Comparison of ENCODE assay signal across 16 cellular contexts in genomic region chr7:115329006-115329405, GRCh38.
DNase-seq lines count a peak whose midpoint lies in the region; ATAC-seq and TF ChIP-seq lines count a peak whose summit lies in the region.
"Had no signal": no experiment of that assay in that cellular context is flagged by ENCODE, and none has a peak within 500 bp of the region (broad histone marks: within the 10 kb centered on the region; RNA-seq: fewer than 3 reads in every experiment).

No MANE protein-coding gene starts in this region.

- intact Hi-C loops in Right ventricle myocardium inferior (cut with DNase I) = no loop called here

- no peaks in the 10 kb centered on the region for H3K27me3 ChIP-seq in RWPE2 (ENCODE audit: insufficient read depth, poor library complexity, severe bottlenecking)
- H3K27me3 ChIP-seq in foreskin keratinocyte = no peaks in the 10 kb centered on the region
- H3K27me3 ChIP-seq: BLaER1 treated with 17β-estradiol and CSF1 and Interleukin-3, amounts not matched to agents 10 nM and 100 nM had no signal

- H3K36me3 ChIP-seq in RWPE2 (ENCODE audit: low read depth) = no peaks in the 10 kb centered on the region
- H3K36me3 ChIP-seq: BLaER1 treated with 17β-estradiol and CSF1 and Interleukin-3, amounts not matched to agents 10 nM and 100 nM had no signal

- ATAC-seq in RWPE2 (ENCODE audit: low read depth) (no peak), foreskin keratinocyte (peak; percentile 38), HG02798 (IDR thresholded peaks at IDR 0.05; ENCODE audit: poor library complexity, unreplicated experiment) (no peak), Right ventricle myocardium inferior (no peak)
- ATAC-seq: A549; CD8-positive, alpha-beta T cell had no signal

- TF ChIP-seq CTCF in RWPE2 (IDR thresholded peaks at IDR 0.05; ENCODE audit: poor library complexity, severe bottlenecking) = no peak
- no peak for TF ChIP-seq CTCF in epithelial cell of esophagus (IDR thresholded peaks at IDR 0.05; ENCODE audit: insufficient read depth, low read depth, low read length, missing control alignments)
- no peak for TF ChIP-seq CTCF in foreskin keratinocyte (conservative IDR thresholded peaks at IDR 0.05)

- DNase-seq in RWPE2 (ENCODE audit: low spot score) (no peak), epithelial cell of esophagus (ENCODE audit: low read depth) (peak; percentile 45), foreskin keratinocyte (peak in 1 of 2 donors; percentile 61), Right ventricle myocardium inferior (ENCODE audit: missing footprints) (no peak)
- DNase-seq: AML-193; Caco-2; Calu3; CD4-positive, alpha-beta T cell; CD8-positive, alpha-beta T cell; DMS79 treated with DMSO at 0.1 percent for 48 hours; GF-D8 had no signal

- no peaks in the 10 kb centered on the region for H3K9me3 ChIP-seq in RWPE2 (ENCODE audit: severe bottlenecking)
- H3K9me3 ChIP-seq: A549; BLaER1 treated with 17β-estradiol and CSF1 and Interleukin-3, amounts not matched to agents 10 nM and 100 nM; Caco-2 had no signal

- H3K27ac ChIP-seq in RWPE2 (ENCODE audit: poor library complexity, severe bottlenecking) = peak overlapping the region; percentile 23
- no peak overlapping the region for H3K27ac ChIP-seq in foreskin keratinocyte
- H3K27ac ChIP-seq: 22Rv1; A549; BLaER1 treated with 17β-estradiol and CSF1 and Interleukin-3, amounts not matched to agents 10 nM and 100 nM; C4-2B had no signal

- H3K4me3 ChIP-seq in RWPE2 (ENCODE audit: severe bottlenecking) = no peak overlapping the region
- no peak overlapping the region for H3K4me3 ChIP-seq in epithelial cell of esophagus (ENCODE audit: low read length)
- H3K4me3 ChIP-seq: A549; BLaER1 treated with 17β-estradiol and CSF1 and Interleukin-3, amounts not matched to agents 10 nM and 100 nM had no signal

- H3K4me1 ChIP-seq in RWPE2 (ENCODE audit: insufficient read depth, poor library complexity, severe bottlenecking) (peaks cover 13% of the 10 kb centered on the region), foreskin keratinocyte (peaks cover 17% of the 10 kb centered on the region)
- H3K4me1 ChIP-seq: A549; BLaER1 treated with 17β-estradiol and CSF1 and Interleukin-3, amounts not matched to agents 10 nM and 100 nM; Caco-2 had no signal
